8 cellular contexts compared by ENCODE assay signal in genomic region chr1:109548321-109549267, GRCh38. TPM values are rescaled to one million over a fixed set of nuclear protein-coding genes. Genes with fewer than 3 reads are reported as not detected.
DNase-seq lines count a peak whose midpoint lies in the region; ATAC-seq and TF ChIP-seq lines count a peak whose summit lies in the region.

GNAI3 (plus strand) TSS chr1:109548615; CDS start chr1:109548721, 106 bp downstream.

- TF ChIP-seq CTCF in PC-3 (conservative IDR thresholded peaks at IDR 0.05; ENCODE audit: low read depth, low read length) (no peak), epithelial cell of proximal tubule (conservative IDR thresholded peaks at IDR 0.05; ENCODE audit: low read depth, low read length) (no peak)

- peak within 1 kb of the TSS; percentile 91 for H3K9ac ChIP-seq in PC-3 (ENCODE audit: low read length)

- ATAC-seq in GM21717 (IDR thresholded peaks at IDR 0.05; ENCODE audit: unreplicated experiment) (peak; percentile 88), PC-3 (peak; percentile 92)

- H3K4me1 ChIP-seq in PC-3 (ENCODE audit: insufficient read depth, low read length), result peaks cover 26% of the 10 kb centered on the region

- H3K36me3 Mint-ChIP-seq in activated T-cell treated with anti-CD3 and anti-CD28 coated beads, Interleukin-2, amount 50 U/mL, for 24 hours (ENCODE audit: low read depth), result peaks cover 39% of the 10 kb centered on the region

- DNase-seq in DMS53 (lab: John Stamatoyannopoulos, UW), result peak; percentile 98
- DNase-seq in Jurkat, Clone E6-1 (ENCODE audit: low read depth, low spot score), result peak; percentile 95
- peak; percentile 97 for DNase-seq in PC-3
- DNase-seq in activated T-cell treated with anti-CD3 and anti-CD28 coated beads, Interleukin-2, amount 50 U/mL, for 24 hours, result peak; percentile 95
- peak; percentile 66 for DNase-seq in epithelial cell of proximal tubule (ENCODE audit: low read depth)
- peak; percentile 96 for DNase-seq in mucosa of gallbladder (ENCODE audit: low spot score)
- DNase-seq in stimulated activated CD8-positive, alpha-beta memory T cell treated with anti-CD3 and anti-CD28 coated beads, Interleukin-4, amount 100 ng/mL, for 24 hours (ENCODE audit: low read depth), result peak; percentile 93

- peaks cover 54% of the 10 kb centered on the region for H3K4me1 Mint-ChIP-seq in activated T-cell treated with anti-CD3 and anti-CD28 coated beads, Interleukin-2, amount 50 U/mL, for 24 hours (ENCODE audit: low read depth)

- peak within 1 kb of the TSS; percentile 62 for H3K27ac ChIP-seq in PC-3 (ENCODE audit: low read length)

- H3K4me2 ChIP-seq in PC-3 (ENCODE audit: low read length), result peak within 1 kb of the TSS; percentile 91

- intact Hi-C loops in PC-3 (cut with micrococcal nuclease), result loop anchor here (1.0 to 5.0 kb wide), 2 partner anchors 72 to 434 kb away; partner anchors contain the start of gene AHCYL1

- H3K9me3 ChIP-seq in PC-3 (ENCODE audit: low read length), result no peaks in the 10 kb centered on the region

- H4K20me1 ChIP-seq in PC-3 (ENCODE audit: low read length), result peaks cover 27% of the 10 kb centered on the region

- no peaks in the 10 kb centered on the region for H3K9me2 ChIP-seq in PC-3 (replicated peaks; ENCODE audit: low read length)

- H3K27ac Mint-ChIP-seq in activated T-cell treated with anti-CD3 and anti-CD28 coated beads, Interleukin-2, amount 50 U/mL, for 24 hours, result peak within 1 kb of the TSS; percentile 99

- peak within 1 kb of the TSS; percentile 94 for H3K4me3 ChIP-seq in Jurkat, Clone E6-1 (ENCODE audit: low read length)
- H3K4me3 ChIP-seq in PC-3 (ENCODE audit: low read length) (peak within 1 kb of the TSS; percentile 93), epithelial cell of proximal tubule (ENCODE audit: low read depth, low read length) (peak within 1 kb of the TSS; percentile 92)

- no peaks in the 10 kb centered on the region for H3K9me3 Mint-ChIP-seq in activated T-cell treated with anti-CD3 and anti-CD28 coated beads, Interleukin-2, amount 50 U/mL, for 24 hours

- peak within 1 kb of the TSS; percentile 87 for H2AFZ ChIP-seq in PC-3 (ENCODE audit: low read length)

- H3K4me3 Mint-ChIP-seq in activated T-cell treated with anti-CD3 and anti-CD28 coated beads, Interleukin-2, amount 50 U/mL, for 24 hours, result peak within 1 kb of the TSS; percentile 100

- H3K36me3 ChIP-seq in PC-3 (ENCODE audit: low read depth, low read length), result no peaks in the 10 kb centered on the region

- no peaks in the 10 kb centered on the region for H3K27me3 Mint-ChIP-seq in activated T-cell treated with anti-CD3 and anti-CD28 coated beads, Interleukin-2, amount 50 U/mL, for 24 hours

- POLR2A ChIA-PET in PC-3 (lab: Charles Lee; ENCODE audit: unreplicated experiment), result interaction anchor here (0.5 to 1.7 kb wide), 7 partner anchors 11 to 398 kb away, joined by 3 to 7 read pairs (median 3); partner anchors contain the start of genes AMPD2 and GNAT2

- BruUV-seq in PC-3 (replicated peaks; lab: Mats Ljungman, UMichigan), result no TSS peak

- H3F3A ChIP-seq in PC-3 (ENCODE audit: low read length, unreplicated experiment), result no peaks in the 10 kb centered on the region

- no peaks in the 10 kb centered on the region for H3K27me3 ChIP-seq in PC-3 (ENCODE audit: low read length)

- H3K79me2 ChIP-seq in PC-3 (ENCODE audit: low read length), result peaks cover 68% of the 10 kb centered on the region

- CTCF ChIA-PET in PC-3 (lab: Charles Lee), result interaction anchor here (0.9 to 1.4 kb wide), 7 partner anchors 16 to 436 kb away, joined by 3 to 6 read pairs (median 4); partner anchors contain the start of genes AHCYL1 and AMPD2

RNA-seq across cellular contexts. Expression of gene GNAI3, which starts in this region (rescaled TPM):
- polyA plus RNA-seq in Jurkat, Clone E6-1 (2012; ENCODE audit: insufficient read depth, insufficient read length), result 6.2 TPM
- total RNA-seq in PC-3 (2014; rRNA removed) (6.7 and 6.8 TPM in 2 replicates), epithelial cell of proximal tubule (12.7 and 14.1 TPM in 2 replicates), mucosa of gallbladder (6.7 TPM)

Comparison
In these comparisons a context has a peak if more than half of its experiments do, and no peak if none do; other contexts are left out.
1. Peak in every context shown above with its lines: DNase-seq, ATAC-seq, H3K4me3 ChIP-seq and H3K27ac ChIP-seq.